2 cellular contexts compared by ENCODE assay signal in genomic region chr15:89666147-89666857, GRCh38.
TF ChIP-seq lines count a peak whose summit lies in the region.

No MANE protein-coding gene starts in this region.

TF ChIP-seq in HEK293, 187 proteins besides CTCF, POLR2A, EP300 and RAD21:
- TF ChIP-seq GLIS2 (tag by site-specific recombination; IDR thresholded peaks at IDR 0.05) (peak; percentile 50), ZBTB20 (tag by site-specific recombination; IDR thresholded peaks at IDR 0.05) (0 out of 2 replicates have a peak, but pooled peaks have one; percentile 39), ZBTB17 (tag by site-specific recombination; IDR thresholded peaks at IDR 0.05) (0 out of 2 replicates have a peak, but pooled peaks have one; percentile 10), ZIC2 (tag by site-specific recombination; IDR thresholded peaks at IDR 0.05) (no peak; the same call in 1 of the 2 replicates), SP2 (tag by site-specific recombination; IDR thresholded peaks at IDR 0.05) (peak; percentile 30), ZBTB48 (tag by site-specific recombination; IDR thresholded peaks at IDR 0.05) (peak; percentile 74)
- TF ChIP-seq, protein P1, sequence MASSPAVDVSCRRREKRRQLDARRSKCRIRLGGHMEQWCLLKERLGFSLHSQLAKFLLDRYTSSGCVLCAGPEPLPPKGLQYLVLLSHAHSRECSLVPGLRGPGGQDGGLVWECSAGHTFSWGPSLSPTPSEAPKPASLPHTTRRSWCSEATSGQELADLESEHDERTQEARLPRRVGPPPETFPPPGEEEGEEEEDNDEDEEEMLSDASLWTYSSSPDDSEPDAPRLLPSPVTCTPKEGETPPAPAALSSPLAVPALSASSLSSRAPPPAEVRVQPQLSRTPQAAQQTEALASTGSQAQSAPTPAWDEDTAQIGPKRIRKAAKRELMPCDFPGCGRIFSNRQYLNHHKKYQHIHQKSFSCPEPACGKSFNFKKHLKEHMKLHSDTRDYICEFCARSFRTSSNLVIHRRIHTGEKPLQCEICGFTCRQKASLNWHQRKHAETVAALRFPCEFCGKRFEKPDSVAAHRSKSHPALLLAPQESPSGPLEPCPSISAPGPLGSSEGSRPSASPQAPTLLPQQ (tag by site-specific recombination; IDR thresholded peaks at IDR 0.05): no peak
- TF ChIP-seq, protein P2, sequence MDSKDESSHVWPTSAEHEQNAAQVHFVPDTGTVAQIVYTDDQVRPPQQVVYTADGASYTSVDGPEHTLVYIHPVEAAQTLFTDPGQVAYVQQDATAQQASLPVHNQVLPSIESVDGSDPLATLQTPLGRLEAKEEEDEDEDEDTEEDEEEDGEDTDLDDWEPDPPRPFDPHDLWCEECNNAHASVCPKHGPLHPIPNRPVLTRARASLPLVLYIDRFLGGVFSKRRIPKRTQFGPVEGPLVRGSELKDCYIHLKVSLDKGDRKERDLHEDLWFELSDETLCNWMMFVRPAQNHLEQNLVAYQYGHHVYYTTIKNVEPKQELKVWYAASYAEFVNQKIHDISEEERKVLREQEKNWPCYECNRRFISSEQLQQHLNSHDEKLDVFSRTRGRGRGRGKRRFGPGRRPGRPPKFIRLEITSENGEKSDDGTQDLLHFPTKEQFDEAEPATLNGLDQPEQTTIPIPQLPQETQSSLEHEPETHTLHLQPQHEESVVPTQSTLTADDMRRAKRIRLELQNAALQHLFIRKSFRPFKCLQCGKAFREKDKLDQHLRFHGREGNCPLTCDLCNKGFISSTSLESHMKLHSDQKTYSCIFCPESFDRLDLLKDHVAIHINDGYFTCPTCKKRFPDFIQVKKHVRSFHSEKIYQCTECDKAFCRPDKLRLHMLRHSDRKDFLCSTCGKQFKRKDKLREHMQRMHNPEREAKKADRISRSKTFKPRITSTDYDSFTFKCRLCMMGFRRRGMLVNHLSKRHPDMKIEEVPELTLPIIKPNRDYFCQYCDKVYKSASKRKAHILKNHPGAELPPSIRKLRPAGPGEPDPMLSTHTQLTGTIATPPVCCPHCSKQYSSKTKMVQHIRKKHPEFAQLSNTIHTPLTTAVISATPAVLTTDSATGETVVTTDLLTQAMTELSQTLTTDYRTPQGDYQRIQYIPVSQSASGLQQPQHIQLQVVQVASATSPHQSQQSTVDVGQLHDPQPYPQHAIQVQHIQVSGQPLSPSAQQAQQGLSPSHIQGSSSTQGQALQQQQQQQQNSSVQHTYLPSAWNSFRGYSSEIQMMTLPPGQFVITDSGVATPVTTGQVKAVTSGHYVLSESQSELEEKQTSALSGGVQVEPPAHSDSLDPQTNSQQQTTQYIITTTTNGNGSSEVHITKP (tag by site-specific recombination; IDR thresholded peaks at IDR 0.05): peak; percentile 84

TF ChIP-seq in HepG2, 621 proteins besides CTCF, POLR2A, EP300 and RAD21:
- TF ChIP-seq ZNF138 (CRISPR knock-in tag; IDR thresholded peaks at IDR 0.05; ENCODE audit: low read depth): no peak
- TF ChIP-seq, protein P3, sequence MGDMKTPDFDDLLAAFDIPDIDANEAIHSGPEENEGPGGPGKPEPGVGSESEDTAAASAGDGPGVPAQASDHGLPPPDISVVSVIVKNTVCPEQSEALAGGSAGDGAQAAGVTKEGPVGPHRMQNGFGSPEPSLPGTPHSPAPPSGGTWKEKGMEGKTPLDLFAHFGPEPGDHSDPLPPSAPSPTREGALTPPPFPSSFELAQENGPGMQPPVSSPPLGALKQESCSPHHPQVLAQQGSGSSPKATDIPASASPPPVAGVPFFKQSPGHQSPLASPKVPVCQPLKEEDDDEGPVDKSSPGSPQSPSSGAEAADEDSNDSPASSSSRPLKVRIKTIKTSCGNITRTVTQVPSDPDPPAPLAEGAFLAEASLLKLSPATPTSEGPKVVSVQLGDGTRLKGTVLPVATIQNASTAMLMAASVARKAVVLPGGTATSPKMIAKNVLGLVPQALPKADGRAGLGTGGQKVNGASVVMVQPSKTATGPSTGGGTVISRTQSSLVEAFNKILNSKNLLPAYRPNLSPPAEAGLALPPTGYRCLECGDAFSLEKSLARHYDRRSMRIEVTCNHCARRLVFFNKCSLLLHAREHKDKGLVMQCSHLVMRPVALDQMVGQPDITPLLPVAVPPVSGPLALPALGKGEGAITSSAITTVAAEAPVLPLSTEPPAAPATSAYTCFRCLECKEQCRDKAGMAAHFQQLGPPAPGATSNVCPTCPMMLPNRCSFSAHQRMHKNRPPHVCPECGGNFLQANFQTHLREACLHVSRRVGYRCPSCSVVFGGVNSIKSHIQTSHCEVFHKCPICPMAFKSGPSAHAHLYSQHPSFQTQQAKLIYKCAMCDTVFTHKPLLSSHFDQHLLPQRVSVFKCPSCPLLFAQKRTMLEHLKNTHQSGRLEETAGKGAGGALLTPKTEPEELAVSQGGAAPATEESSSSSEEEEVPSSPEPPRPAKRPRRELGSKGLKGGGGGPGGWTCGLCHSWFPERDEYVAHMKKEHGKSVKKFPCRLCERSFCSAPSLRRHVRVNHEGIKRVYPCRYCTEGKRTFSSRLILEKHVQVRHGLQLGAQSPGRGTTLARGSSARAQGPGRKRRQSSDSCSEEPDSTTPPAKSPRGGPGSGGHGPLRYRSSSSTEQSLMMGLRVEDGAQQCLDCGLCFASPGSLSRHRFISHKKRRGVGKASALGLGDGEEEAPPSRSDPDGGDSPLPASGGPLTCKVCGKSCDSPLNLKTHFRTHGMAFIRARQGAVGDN (CRISPR knock-in tag; IDR thresholded peaks at IDR 0.05): 0 out of 2 replicates have a peak, but pooled peaks have one; percentile 2
